ENCODE assay signal across 23 cellular contexts in the genomic region with DNA sequence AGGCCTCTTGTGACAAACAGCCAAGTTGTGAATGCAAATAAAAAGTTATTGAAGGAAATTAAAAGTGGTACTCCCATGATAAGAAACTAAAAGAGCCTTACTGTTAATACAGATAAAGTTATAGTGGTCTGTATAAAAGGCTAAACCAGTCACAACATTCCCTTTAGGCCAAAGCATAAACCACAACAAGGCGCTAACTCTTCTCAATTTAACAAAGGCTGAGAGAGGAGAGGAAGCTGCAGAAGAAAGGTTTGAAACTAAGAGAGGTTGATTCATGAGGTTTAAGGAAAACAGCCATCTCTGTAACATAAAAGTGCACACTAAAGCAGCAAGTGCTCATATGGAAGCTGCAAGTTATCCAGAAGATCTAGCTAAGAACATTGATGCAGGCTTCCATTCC. TPM values are rescaled to one million over a fixed set of nuclear protein-coding genes. Genes with fewer than 3 reads are reported as not detected.
DNase-seq lines count a peak whose midpoint lies in the region; ATAC-seq and TF ChIP-seq lines count a peak whose summit lies in the region.
"Had no signal": no experiment of that assay in that cellular context is flagged by ENCODE, and none has a peak within 500 bp of the region (broad histone marks: within the 10 kb centered on the region; RNA-seq: fewer than 3 reads in every experiment).

No MANE protein-coding gene starts in this region.

- H3K36me3 Mint-ChIP-seq in activated T-cell treated with anti-CD3 and anti-CD28 coated beads, Interleukin-2, amount 50 U/mL, for 4 hours (ENCODE audit: insufficient read depth) = no peaks in the 10 kb centered on the region
- peaks cover 22% of the 10 kb centered on the region in 2 donors for H3K36me3 Mint-ChIP-seq in activated naive CD4-positive, alpha-beta T cell treated with anti-CD3 and anti-CD28 coated beads, Interleukin-2, amount 50 U/mL, for 72 hours
- peaks cover 20% of the 10 kb centered on the region for H3K36me3 Mint-ChIP-seq in neural crest cell (ENCODE audit: low read depth)

- H3K4me3 Mint-ChIP-seq in activated T-cell treated with anti-CD3 and anti-CD28 coated beads, Interleukin-2, amount 50 U/mL, for 4 hours = no peak overlapping the region
- no peak overlapping the region for H3K4me3 Mint-ChIP-seq in neural crest cell
- H3K4me3 Mint-ChIP-seq: endodermal cell had no signal

- H3K27me3 Mint-ChIP-seq in activated T-cell treated with anti-CD3 and anti-CD28 coated beads, Interleukin-2, amount 50 U/mL, for 4 hours (ENCODE audit: low read depth) = no peaks in the 10 kb centered on the region
- no peaks in the 10 kb centered on the region for H3K27me3 Mint-ChIP-seq in neural crest cell (ENCODE audit: low read depth)

- peak overlapping the region; percentile 50 for H3K4me2 ChIP-seq in Loucy (ENCODE audit: low read depth, low read length, poor library complexity, severe bottlenecking)

- peak; percentile 47 to 61 for ATAC-seq in activated T-cell treated with anti-CD3 and anti-CD28 coated beads, Interleukin-2, amount 50 U/mL, for 4 hours
- ATAC-seq in activated naive CD4-positive, alpha-beta T cell treated with anti-CD3 and anti-CD28 coated beads, Interleukin-2, amount 50 U/mL, for 72 hours = peak; percentile 35 to 64
- no peak for ATAC-seq in GM21576 (IDR thresholded peaks at IDR 0.05; ENCODE audit: unreplicated experiment)
- ATAC-seq: left ventricle myocardium superior had no signal

- H3K27ac Mint-ChIP-seq in activated naive CD4-positive, alpha-beta T cell treated with anti-CD3 and anti-CD28 coated beads, Interleukin-2, amount 50 U/mL, for 72 hours = no peak overlapping the region
- H3K27ac Mint-ChIP-seq in neural crest cell (ENCODE audit: unreplicated experiment) = peak overlapping the region; percentile 16
- H3K27ac Mint-ChIP-seq: endodermal cell had no signal

- H3K27me3 ChIP-seq in Loucy (ENCODE audit: insufficient read depth, low read length, poor library complexity, severe bottlenecking) = no peaks in the 10 kb centered on the region
- H3K27me3 ChIP-seq: spleen had no signal

- peaks cover 43% of the 10 kb centered on the region for H3K4me1 ChIP-seq in Loucy (ENCODE audit: insufficient read depth, low read length, poor library complexity, severe bottlenecking)

- no peaks in the 10 kb centered on the region for H3K9me3 Mint-ChIP-seq in activated T-cell treated with anti-CD3 and anti-CD28 coated beads, Interleukin-2, amount 50 U/mL, for 4 hours
- peaks cover 7 to 9% of the 10 kb centered on the region in 2 donors for H3K9me3 Mint-ChIP-seq in activated naive CD4-positive, alpha-beta T cell treated with anti-CD3 and anti-CD28 coated beads, Interleukin-2, amount 50 U/mL, for 72 hours
- peaks cover 6% of the 10 kb centered on the region for H3K9me3 Mint-ChIP-seq in neural crest cell

- no peaks in the 10 kb centered on the region for H3K9me2 ChIP-seq in Loucy (replicated peaks; ENCODE audit: low read depth, low read length)

- no peak overlapping the region for H2AFZ ChIP-seq in Loucy (ENCODE audit: low read length)

- peaks cover 3% of the 10 kb centered on the region; the same call in 1 of the 2 replicates for H3F3A ChIP-seq in Loucy (ENCODE audit: low read depth)

- no peaks in the 10 kb centered on the region for H3K9me3 ChIP-seq in Loucy (ENCODE audit: insufficient read depth, low read depth, low read length)
- H3K9me3 ChIP-seq: mucosa of descending colon had no signal

- no peaks in the 10 kb centered on the region; the same call in 1 of the 2 replicates for H3K79me2 ChIP-seq in Loucy (ENCODE audit: insufficient read depth, low read length)

- no peaks in the 10 kb centered on the region for H3K36me3 ChIP-seq in Loucy (ENCODE audit: insufficient read depth, low read length)

- H3K4me1 Mint-ChIP-seq in activated T-cell treated with anti-CD3 and anti-CD28 coated beads, Interleukin-2, amount 50 U/mL, for 4 hours (ENCODE audit: low read depth) = peaks cover 45% of the 10 kb centered on the region
- H3K4me1 Mint-ChIP-seq in neural crest cell = peaks cover 5% of the 10 kb centered on the region

- no peak overlapping the region for H3K9ac ChIP-seq in Loucy (ENCODE audit: low read depth, low read length, poor library complexity, severe bottlenecking)

- no peaks in the 10 kb centered on the region for H4K20me1 ChIP-seq in Loucy (ENCODE audit: insufficient read depth, low read length, poor library complexity, severe bottlenecking)

- TF ChIP-seq CTCF in Loucy (conservative IDR thresholded peaks at IDR 0.05; ENCODE audit: low read length) (no peak), neural crest cell (conservative IDR thresholded peaks at IDR 0.05) (no peak)

- peak overlapping the region; percentile 8 for H3K4me3 ChIP-seq in Loucy (ENCODE audit: low read length, poor library complexity, severe bottlenecking)
- H3K4me3 ChIP-seq: mucosa of descending colon, spleen had no signal

- DNase-seq in activated T-cell treated with anti-CD3 and anti-CD28 coated beads, Interleukin-2, amount 50 U/mL, for 4 hours = no peak
- no peak for DNase-seq in activated T-cell treated with anti-CD3 and anti-CD28 coated beads, Interleukin-2, amount 50 U/mL, for 48 hours
- no peak for DNase-seq in activated naive CD4-positive, alpha-beta T cell treated with anti-CD3 and anti-CD28 coated beads, Interleukin-2, amount 50 U/mL, for 72 hours (ENCODE audit: low spot score in 2 of 2)
- DNase-seq in neural crest cell (ENCODE audit: low read depth, low spot score) (no peak), OCI-M2 (lab: John Stamatoyannopoulos, UW; ENCODE audit: unreplicated experiment) (no peak)
- no peak for DNase-seq in stimulated activated CD4-positive, alpha-beta T cell treated with anti-CD3 and anti-CD28 coated beads, Interleukin-4, amount 100 ng/mL, for 1 hour
- DNase-seq: ACHN, DMS79 treated with DMSO at 0.1 percent for 48 hours, glutamatergic neuron, KBM-7, left ventricle myocardium superior, NCI-H2081, NCI-H446, occipital lobe, retina, spleen had no signal

RNA-seq across cellular contexts. Expression of a gene that starts 10.7 kb away (rescaled TPM):
- total RNA-seq in activated T-cell treated with anti-CD3 and anti-CD28 coated beads, Interleukin-2, amount 50 U/mL, for 4 hours = not detected
- not detected for total RNA-seq in activated naive CD4-positive, alpha-beta T cell treated with anti-CD3 and anti-CD28 coated beads, Interleukin-2, amount 50 U/mL, for 72 hours
- not detected in 2 replicates for total RNA-seq in neural crest cell
- total RNA-seq: activated CD8-positive, alpha-beta memory T cell treated with anti-CD3 and anti-CD28 coated beads for 36 hours; endodermal cell; fibroblast of lung; mucosa of descending colon; occipital lobe; spleen; subcutaneous adipose tissue had no signal

RNA-seq across cellular contexts. Expression of a gene that starts 12.6 kb away (rescaled TPM):
- total RNA-seq in activated T-cell treated with anti-CD3 and anti-CD28 coated beads, Interleukin-2, amount 50 U/mL, for 4 hours = 10 to 100 TPM; 16.8 to 19.1 (median 17.8) TPM
- total RNA-seq in activated naive CD4-positive, alpha-beta T cell treated with anti-CD3 and anti-CD28 coated beads, Interleukin-2, amount 50 U/mL, for 72 hours = 10 to 100 TPM; 11.0 to 14.7 TPM
- total RNA-seq in neural crest cell = 25.0 and 27.8 TPM in 2 replicates
